ENCODE assay signal across 1 cellular context in genomic region chr14:22848391-22849164, GRCh38.
TF ChIP-seq lines count a peak whose summit lies in the region.

No MANE protein-coding gene starts in this region.

TF ChIP-seq in IMR-90, 13 proteins besides CTCF, POLR2A, EP300 and RAD21:
- no peak for TF ChIP-seq FOS (IDR thresholded peaks at IDR 0.05; ENCODE audit: low read depth, low read length)
- TF ChIP-seq CHD1 (IDR thresholded peaks at IDR 0.05; ENCODE audit: low read depth, low read length) = no peak
- TF ChIP-seq RCOR1 (IDR thresholded peaks at IDR 0.05; ENCODE audit: insufficient replicate concordance, low read length) = no peak
- TF ChIP-seq USF2 (IDR thresholded peaks at IDR 0.05; ENCODE audit: low read depth, low read length) = no peak
- TF ChIP-seq RFX5 (IDR thresholded peaks at IDR 0.05; ENCODE audit: low read depth, low read length) = no peak
- peak; percentile 92 for TF ChIP-seq MAFK (IDR thresholded peaks at IDR 0.05; ENCODE audit: low read depth, low read length)
- peak; percentile 29; the same call in 1 of the 2 replicates for TF ChIP-seq NFE2L2 (IDR thresholded peaks at IDR 0.05; ENCODE audit: low read depth, low read length)
- peak; percentile 80; the same call in 1 of the 2 replicates for TF ChIP-seq MAZ (IDR thresholded peaks at IDR 0.05; ENCODE audit: borderline replicate concordance, low read depth, low read length)
- TF ChIP-seq MXI1 (IDR thresholded peaks at IDR 0.05; ENCODE audit: borderline replicate concordance, low read depth, low read length) = no peak
- TF ChIP-seq CEBPB (IDR thresholded peaks at IDR 0.05; ENCODE audit: low read depth, low read length) = peak; percentile 51
- no peak for TF ChIP-seq ELK1 (IDR thresholded peaks at IDR 0.05; ENCODE audit: borderline replicate concordance, low read depth, low read length)
- no peak for TF ChIP-seq BHLHE40 (IDR thresholded peaks at IDR 0.05; ENCODE audit: low read depth, low read length)
- TF ChIP-seq SMC3 (IDR thresholded peaks at IDR 0.05; ENCODE audit: low read depth, low read length) = no peak
